ENCODE assay signal across 9 cellular contexts in the genomic region with DNA sequence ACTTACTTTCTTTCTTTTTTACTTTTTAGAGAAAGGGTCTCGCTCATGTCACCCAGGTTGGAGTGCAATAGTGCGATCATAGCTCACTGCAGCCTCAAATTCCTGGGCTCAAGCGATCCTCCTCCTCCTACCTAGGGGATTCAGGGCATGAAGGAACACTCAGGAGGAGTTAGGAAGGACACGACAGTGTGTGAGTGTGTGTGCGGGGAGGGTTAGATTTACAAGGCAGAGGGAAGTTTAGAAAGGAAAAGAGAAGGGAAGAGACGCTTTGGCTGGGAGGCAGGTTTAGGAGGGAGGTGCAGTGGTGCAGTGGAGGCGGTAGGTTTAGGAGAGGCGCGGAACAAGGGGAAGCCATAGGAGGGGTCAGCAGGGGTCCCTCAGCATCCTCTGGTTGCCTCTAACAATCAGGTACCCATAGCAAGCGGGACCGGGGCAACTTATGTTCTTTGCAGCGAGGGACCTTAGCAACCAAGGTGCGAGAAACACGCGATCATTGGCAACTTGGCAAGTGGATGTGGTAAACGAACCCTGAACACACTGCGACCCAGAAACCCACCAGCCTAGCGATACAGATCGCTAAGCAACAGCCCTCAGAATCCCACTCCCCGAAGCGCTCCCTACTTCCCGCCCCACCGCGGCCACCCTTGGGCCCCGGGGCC. TPM values are rescaled to one million over a fixed set of nuclear protein-coding genes. Genes with fewer than 3 reads are reported as not detected.
DNase-seq lines count a peak whose midpoint lies in the region; ATAC-seq, FAIRE-seq and TF ChIP-seq lines count a peak whose summit lies in the region.
"Had no signal": no experiment of that assay in that cellular context is flagged by ENCODE, and none has a peak within 500 bp of the region (broad histone marks: within the 10 kb centered on the region; RNA-seq: fewer than 3 reads in every experiment).

No MANE protein-coding gene starts in this region.

- no peak for TF ChIP-seq EP300 in GM12878 (IDR thresholded peaks at IDR 0.05; ENCODE audit: borderline replicate concordance in 1 of 2, control insufficient read depth in 1 of 2, low read depth in 2 of 2, low read length in 2 of 2)

- CTCF ChIA-PET in GM12878 (lab: Yijun Ruan, JAX), result interaction anchor here (0.6 kb wide), 1 partner anchor 35 kb away, joined by 3 read pairs; no protein-coding TSS in a partner anchor

- peaks cover 3% of the 10 kb centered on the region for H3K36me3 Mint-ChIP-seq in CD4-positive, CD25-positive, alpha-beta regulatory T cell

- no peaks in the 10 kb centered on the region for H4K20me1 ChIP-seq in GM12878 (ENCODE audit: control insufficient read depth, insufficient read depth)

- POLR2A ChIA-PET in GM12878 (lab: Charles Lee), result no interaction called here

- no peaks in the 10 kb centered on the region for H3K9me3 ChIP-seq in CD4-positive, CD25-positive, alpha-beta regulatory T cell (ENCODE audit: control insufficient read depth in 2 of 2, low read length in 2 of 2)
- no peaks in the 10 kb centered on the region; the same call in 2 of the 3 replicates for H3K9me3 ChIP-seq in GM12878 (replicated peaks; ENCODE audit: control insufficient read depth, insufficient read depth, low read length)

- in situ Hi-C loops in KBM-7 (cut with MboI; ENCODE audit: low pct_unique_long_range_greater_than_20kb, low sequenced_read_pairs), result no loop called here
- in situ Hi-C loops in GM12878 (cut with MboI), result no loop called here

- no peak for TF ChIP-seq CTCF in GM12878 (IDR thresholded peaks at IDR 0.05 in 2 of 3, conservative IDR thresholded peaks at IDR 0.05 in 1 of 3; ENCODE audit: control insufficient read depth in 2 of 3, extremely low read depth in 1 of 3, insufficient read depth in 1 of 3, low read depth in 3 of 3, low read length in 3 of 3)

- peaks cover 0 to 1% (median 0%) of the 10 kb centered on the region in 7 donors for H3K9me3 Mint-ChIP-seq in CD4-positive, CD25-positive, alpha-beta regulatory T cell

- no peak for TF ChIP-seq RAD21 in GM12878 (IDR thresholded peaks at IDR 0.05; ENCODE audit: insufficient read depth, low read depth, low read length)

- H3K4me1 ChIP-seq in CD4-positive, CD25-positive, alpha-beta regulatory T cell (ENCODE audit: control insufficient read depth, insufficient read depth, low read length, poor library complexity, severe bottlenecking), result peaks cover 32% of the 10 kb centered on the region
- peaks cover 5% of the 10 kb centered on the region for H3K4me1 ChIP-seq in GM12878 (ENCODE audit: control insufficient read depth, insufficient read depth, low read length)

- TSS peak; percentile 54 for BruUV-seq in GM12878 (replicated peaks; lab: Mats Ljungman, UMichigan)

- DNase-seq in CD4-positive, CD25-positive, alpha-beta regulatory T cell, result no peak
- DNase-seq in KBM-7, result peak; percentile 25
- no peak for DNase-seq in GM12878 (ENCODE audit: low read depth, low spot score)
- DNase-seq in substantia nigra (lab: John Stamatoyannopoulos, UW), result peak in 5 of 49 donors; percentile 15 to 63 (median 48)
- DNase-seq in AML-193 (lab: John Stamatoyannopoulos, UW), result no peak
- no peak for DNase-seq in DMS153 treated with DMSO at 0.1 percent for 48 hours (lab: John Stamatoyannopoulos, UW; ENCODE audit: unreplicated experiment)

- H3K4me3 ChIP-seq in CD4-positive, CD25-positive, alpha-beta regulatory T cell (ENCODE audit: low read depth, low read length), result peak overlapping the region; percentile 90
- peak overlapping the region; percentile 78 for H3K4me3 ChIP-seq in GM12878

- peak in 1 of 2 donors; percentile 0 for ATAC-seq in CD4-positive, CD25-positive, alpha-beta regulatory T cell (ENCODE audit: low read depth in 2 of 2)
- peak; percentile 4 for ATAC-seq in GM12878
- no peak for ATAC-seq in HG03108 (IDR thresholded peaks at IDR 0.05; ENCODE audit: unreplicated experiment)

- peaks cover 2% of the 10 kb centered on the region for H3K36me3 ChIP-seq in CD4-positive, CD25-positive, alpha-beta regulatory T cell (ENCODE audit: control insufficient read depth, insufficient read depth, low read length)
- H3K36me3 ChIP-seq in GM12878 (ENCODE audit: control insufficient read depth in 2 of 2, insufficient read depth in 2 of 2, low read length in 1 of 2), result no peaks in the 10 kb centered on the region

- RAD21 ChIA-PET in GM12878 (lab: Charles Lee; ENCODE audit: unreplicated experiment), result no interaction called here

- no peaks in the 10 kb centered on the region for H3K27me3 ChIP-seq in CD4-positive, CD25-positive, alpha-beta regulatory T cell (ENCODE audit: control insufficient read depth, insufficient read depth, low read length)
- no peaks in the 10 kb centered on the region for H3K27me3 ChIP-seq in GM12878 (replicated peaks in 1 of 2; ENCODE audit: control insufficient read depth in 2 of 2, insufficient read depth in 2 of 2, low read length in 1 of 2)
- H3K27me3 ChIP-seq in layer of hippocampus (ENCODE audit: control insufficient read depth, insufficient read depth, low read length), result no peaks in the 10 kb centered on the region

- peaks cover 22% of the 10 kb centered on the region for H3K79me2 ChIP-seq in GM12878 (ENCODE audit: control insufficient read depth, insufficient read depth, low read length)

- peak overlapping the region; percentile 93 for H2AFZ ChIP-seq in GM12878 (ENCODE audit: control insufficient read depth, low read depth, low read length)

- peak overlapping the region; percentile 98 for H3K4me2 ChIP-seq in GM12878 (ENCODE audit: control insufficient read depth, insufficient read depth)

- SMC1A ChIA-PET in GM12878 (lab: Charles Lee; ENCODE audit: uncharacterized antibody, unreplicated experiment), result no interaction called here

- 13% methylated on average over 25 of the region's 25 CpGs for WGBS in GM12878 (ENCODE audit: insufficient coverage, insufficient replicate concordance, low lambda C conversion rate, missing lambda C conversion rate)

- H3K27me3 Mint-ChIP-seq in CD4-positive, CD25-positive, alpha-beta regulatory T cell, result no peaks in the 10 kb centered on the region

- intact Hi-C loops in GM12878 (cut with micrococcal nuclease; ENCODE audit: unreplicated experiment), result loop anchor here (1.0 to 2.0 kb wide), 2 partner anchors 20 to 49 kb away; a partner anchor contains a TSS

- H3K4me3 Mint-ChIP-seq in CD4-positive, CD25-positive, alpha-beta regulatory T cell, result peak overlapping the region; percentile 91 to 99 (median 95)

- no peak for TF ChIP-seq POLR2A in GM12878 (IDR thresholded peaks at IDR 0.05; ENCODE audit: low read depth, low read length)

- H3K27ac Mint-ChIP-seq in CD4-positive, CD25-positive, alpha-beta regulatory T cell, result peak overlapping the region; percentile 93 to 99 (median 97)

- FAIRE-seq in GM12878 (lab: Jason Lieb, UNC), result no peak

- H3K4me1 Mint-ChIP-seq in CD4-positive, CD25-positive, alpha-beta regulatory T cell, result peaks cover 6 to 59% (median 29%) of the 10 kb centered on the region in 4 donors

- H3K9ac ChIP-seq in GM12878 (ENCODE audit: control insufficient read depth, insufficient read depth, low read length), result peak overlapping the region; percentile 75

- peak overlapping the region; percentile 99 for H3K27ac ChIP-seq in CD4-positive, CD25-positive, alpha-beta regulatory T cell (ENCODE audit: insufficient read depth, low read length, poor library complexity, severe bottlenecking)
- H3K27ac ChIP-seq in GM12878 (ENCODE audit: control insufficient read depth, insufficient read depth) (peak overlapping the region; percentile 57), layer of hippocampus (ENCODE audit: low read depth, low read length) (peak overlapping the region; percentile 94), substantia nigra (ENCODE audit: low read depth, low read length, poor library complexity, severe bottlenecking) (peak overlapping the region; percentile 99)

RNA-seq across cellular contexts. Expression of a gene that starts 0.5 kb away (rescaled TPM):
- total RNA-seq in CD4-positive, CD25-positive, alpha-beta regulatory T cell, result 78.4 TPM
- polyA plus RNA-seq in CD4-positive, CD25-positive, alpha-beta regulatory T cell, result 10 to 100 TPM; 33.8 to 52.0 (median 44.3) TPM
- total RNA-seq in GM12878 (2013; cell fraction: nucleolus; rRNA removed), result 29.3 and 37.0 TPM in 2 replicates
- 27.6 and 29.5 TPM in 2 replicates for total RNA-seq in GM12878 (2014; rRNA removed)
- 14.6 and 15.9 TPM in 2 replicates for total RNA-seq in GM12878 (2014; rRNA removed; fragmentation: Illumina TruSeq; extraction: Trizol)
- 22.4 and 22.9 TPM in 2 replicates for total RNA-seq in GM12878 (2021)
- polyA plus RNA-seq in GM12878 (2011; ENCODE audit: low read depth), result 12.6 TPM
- polyA plus RNA-seq in GM12878 (2011; rRNA removed), result 16.5 and 38.7 TPM in 2 replicates
- polyA plus RNA-seq in GM12878 (2011; cell fraction: cytosol; rRNA removed), result 38.0 and 39.8 TPM in 2 replicates
- 63.6 and 64.7 TPM in 2 replicates for polyA plus RNA-seq in GM12878 (2011; cell fraction: nucleus; rRNA removed)
- polyA plus RNA-seq in GM12878 (2012), result 24.6 and 26.6 TPM in 2 replicates
- polyA plus RNA-seq in GM12878 (2014; fragmentation: Illumina TruSeq; extraction: Trizol), result 16.3 and 25.4 TPM in 2 replicates
- polyA plus RNA-seq in GM12878 (2014; fragmentation: Nextera tagmentation; extraction: Ambion mirVana), result 1 to 10 TPM; 1.4 to 5.1 TPM
- 21.4 and 25.5 TPM in 2 replicates for polyA plus RNA-seq in GM12878 (2014; rRNA removed)
- 10 to 100 TPM; 25.6 to 27.5 TPM for polyA plus RNA-seq in GM12878 (2016; fragmentation: Nextera tagmentation; extraction: Ambion mirVana)
- polyA minus RNA-seq in GM12878 (2011; rRNA and poly(A)+ RNA removed), result 19.3 and 27.0 TPM in 2 replicates
- 7.1 and 10.3 TPM in 2 replicates for polyA minus RNA-seq in GM12878 (2011; cell fraction: cytosol; rRNA and poly(A)+ RNA removed)
- 14.6 and 19.6 TPM in 2 replicates for polyA minus RNA-seq in GM12878 (2011; cell fraction: nucleus; rRNA and poly(A)+ RNA removed)

RNA-seq across cellular contexts. Expression of a gene that starts 0.9 kb away (rescaled TPM):
- 57.7 TPM for total RNA-seq in CD4-positive, CD25-positive, alpha-beta regulatory T cell
- polyA plus RNA-seq in CD4-positive, CD25-positive, alpha-beta regulatory T cell, result 10 to 100 TPM in 3 of 4 donors, 1 to 10 TPM in 1; 9.0 to 18.9 (median 11.9) TPM
- total RNA-seq in GM12878 (2013; cell fraction: nucleolus; rRNA removed), result 5.3 and 5.4 TPM in 2 replicates
- 45.0 and 52.2 TPM in 2 replicates for total RNA-seq in GM12878 (2014; rRNA removed)
- total RNA-seq in GM12878 (2014; rRNA removed; fragmentation: Illumina TruSeq; extraction: Trizol), result 11.0 and 11.7 TPM in 2 replicates
- 47.6 and 54.6 TPM in 2 replicates for total RNA-seq in GM12878 (2021)
- polyA plus RNA-seq in GM12878 (2011; ENCODE audit: low read depth), result 7.9 TPM
- 12.4 and 25.7 TPM in 2 replicates for polyA plus RNA-seq in GM12878 (2011; rRNA removed)
- polyA plus RNA-seq in GM12878 (2011; cell fraction: cytosol; rRNA removed), result 39.6 and 60.6 TPM in 2 replicates
- 19.5 and 32.3 TPM in 2 replicates for polyA plus RNA-seq in GM12878 (2011; cell fraction: nucleus; rRNA removed)
- polyA plus RNA-seq in GM12878 (2012), result 25.0 and 28.6 TPM in 2 replicates
- 3.7 and 8.6 TPM in 2 replicates for polyA plus RNA-seq in GM12878 (2014; fragmentation: Illumina TruSeq; extraction: Trizol)
- polyA plus RNA-seq in GM12878 (2014; fragmentation: Nextera tagmentation; extraction: Ambion mirVana), result 1 to 10 TPM; 1.2 to 4.3 TPM
- polyA plus RNA-seq in GM12878 (2014; rRNA removed), result 60.9 and 74.0 TPM in 2 replicates
- polyA plus RNA-seq in GM12878 (2016; fragmentation: Nextera tagmentation; extraction: Ambion mirVana), result 10 to 100 TPM; 36.3 to 43.5 TPM
- 4.7 and 10.3 TPM in 2 replicates for polyA minus RNA-seq in GM12878 (2011; rRNA and poly(A)+ RNA removed)
- 7.4 and 8.5 TPM in 2 replicates for polyA minus RNA-seq in GM12878 (2011; cell fraction: cytosol; rRNA and poly(A)+ RNA removed)
- 2.5 and 3.3 TPM in 2 replicates for polyA minus RNA-seq in GM12878 (2011; cell fraction: nucleus; rRNA and poly(A)+ RNA removed)

RNA-seq across cellular contexts. Expression of a gene that starts 13.1 kb away (rescaled TPM):
- 0.91 TPM for total RNA-seq in CD4-positive, CD25-positive, alpha-beta regulatory T cell
- polyA plus RNA-seq in CD4-positive, CD25-positive, alpha-beta regulatory T cell, result not detected
- 1.2 TPM in 1 of 2 replicates, not detected in the other for total RNA-seq in GM12878 (2013; cell fraction: nucleolus; rRNA removed)
- total RNA-seq in GM12878 (2014; rRNA removed) (0.28 and 0.33 TPM in 2 replicates), GM12878 (2014; rRNA removed; fragmentation: Illumina TruSeq; extraction: Trizol) (0.27 and 0.37 TPM in 2 replicates), GM12878 (2021) (0.21 and 0.56 TPM in 2 replicates)
- polyA plus RNA-seq in GM12878 (2011; ENCODE audit: low read depth), result 0.39 TPM
- polyA plus RNA-seq in GM12878 (2011; rRNA removed) (0.13 and 0.23 TPM in 2 replicates), GM12878 (2014; fragmentation: Illumina TruSeq; extraction: Trizol) (0.62 TPM in 1 of 2 replicates, not detected in the other), GM12878 (2014; fragmentation: Nextera tagmentation; extraction: Ambion mirVana) (under 1 TPM; 0.26 TPM), GM12878 (2014; rRNA removed) (0.55 and 1.4 TPM in 2 replicates), GM12878 (2016; fragmentation: Nextera tagmentation; extraction: Ambion mirVana) (under 1 TPM; 0.19 to 0.59 TPM)
- polyA plus RNA-seq in GM12878 (2011; cell fraction: cytosol; rRNA removed), result 0.25 and 0.50 TPM in 2 replicates
- 2.4 and 3.5 TPM in 2 replicates for polyA plus RNA-seq in GM12878 (2011; cell fraction: nucleus; rRNA removed)
- polyA plus RNA-seq in GM12878 (2012), result 0.53 and 1.3 TPM in 2 replicates
- not detected in 2 replicates for polyA minus RNA-seq in GM12878 (2011; rRNA and poly(A)+ RNA removed)
- not detected in 2 replicates for polyA minus RNA-seq in GM12878 (2011; cell fraction: cytosol; rRNA and poly(A)+ RNA removed)
- not detected in 2 replicates for polyA minus RNA-seq in GM12878 (2011; cell fraction: nucleus; rRNA and poly(A)+ RNA removed)
- total RNA-seq: HT1080 had no signal

RNA-seq across cellular contexts. Expression of a gene that starts 20.8 kb away (rescaled TPM):
- 48.9 TPM for total RNA-seq in CD4-positive, CD25-positive, alpha-beta regulatory T cell
- polyA plus RNA-seq in CD4-positive, CD25-positive, alpha-beta regulatory T cell, result 10 to 100 TPM; 30.1 to 39.7 (median 36.5) TPM
- 42.0 and 48.1 TPM in 2 replicates for total RNA-seq in GM12878 (2013; cell fraction: nucleolus; rRNA removed)
- total RNA-seq in GM12878 (2014; rRNA removed), result 50.8 and 55.1 TPM in 2 replicates
- 35.6 and 37.8 TPM in 2 replicates for total RNA-seq in GM12878 (2014; rRNA removed; fragmentation: Illumina TruSeq; extraction: Trizol)
- total RNA-seq in GM12878 (2021), result 51.3 and 54.9 TPM in 2 replicates
- polyA plus RNA-seq in GM12878 (2011; ENCODE audit: low read depth), result 13.3 TPM
- 44.4 and 64.2 TPM in 2 replicates for polyA plus RNA-seq in GM12878 (2011; rRNA removed)
- 67.4 and 81.2 TPM in 2 replicates for polyA plus RNA-seq in GM12878 (2011; cell fraction: cytosol; rRNA removed)
- 88.4 and 106 TPM in 2 replicates for polyA plus RNA-seq in GM12878 (2011; cell fraction: nucleus; rRNA removed)
- 33.6 and 41.0 TPM in 2 replicates for polyA plus RNA-seq in GM12878 (2012)
- 29.7 and 36.4 TPM in 2 replicates for polyA plus RNA-seq in GM12878 (2014; fragmentation: Illumina TruSeq; extraction: Trizol)
- 10 to 100 TPM; 14.5 to 16.3 TPM for polyA plus RNA-seq in GM12878 (2014; fragmentation: Nextera tagmentation; extraction: Ambion mirVana)
- polyA plus RNA-seq in GM12878 (2014; rRNA removed), result 54.8 and 62.4 TPM in 2 replicates
- polyA plus RNA-seq in GM12878 (2016; fragmentation: Nextera tagmentation; extraction: Ambion mirVana), result 10 to 100 TPM; 46.3 to 48.9 TPM
- polyA minus RNA-seq in GM12878 (2011; rRNA and poly(A)+ RNA removed), result 30.0 and 57.5 TPM in 2 replicates
- polyA minus RNA-seq in GM12878 (2011; cell fraction: cytosol; rRNA and poly(A)+ RNA removed), result 15.6 and 23.4 TPM in 2 replicates
- polyA minus RNA-seq in GM12878 (2011; cell fraction: nucleus; rRNA and poly(A)+ RNA removed), result 32.0 and 54.9 TPM in 2 replicates

RNA-seq across cellular contexts. Expression of a gene that starts 31.6 kb away (rescaled TPM):
- total RNA-seq in CD4-positive, CD25-positive, alpha-beta regulatory T cell, result 16.1 TPM
- polyA plus RNA-seq in CD4-positive, CD25-positive, alpha-beta regulatory T cell, result 10 to 100 TPM; 13.1 to 15.6 (median 15.0) TPM
- 36.5 and 40.6 TPM in 2 replicates for total RNA-seq in GM12878 (2013; cell fraction: nucleolus; rRNA removed)
- total RNA-seq in GM12878 (2014; rRNA removed) (33.7 and 34.1 TPM in 2 replicates), GM12878 (2014; rRNA removed; fragmentation: Illumina TruSeq; extraction: Trizol) (18.5 and 21.4 TPM in 2 replicates), GM12878 (2021) (35.9 and 38.2 TPM in 2 replicates)
- polyA plus RNA-seq in GM12878 (2011; ENCODE audit: low read depth), result 15.0 TPM
- polyA plus RNA-seq in GM12878 (2011; rRNA removed) (9.1 and 20.9 TPM in 2 replicates), GM12878 (2014; fragmentation: Illumina TruSeq; extraction: Trizol) (7.3 and 19.0 TPM in 2 replicates), GM12878 (2014; fragmentation: Nextera tagmentation; extraction: Ambion mirVana) (1 to 10 TPM; 2.6 to 7.8 TPM), GM12878 (2014; rRNA removed) (50.3 and 77.8 TPM in 2 replicates), GM12878 (2016; fragmentation: Nextera tagmentation; extraction: Ambion mirVana) (10 to 100 TPM; 35.8 to 42.7 TPM)
- 24.2 and 40.9 TPM in 2 replicates for polyA plus RNA-seq in GM12878 (2011; cell fraction: cytosol; rRNA removed)
- polyA plus RNA-seq in GM12878 (2011; cell fraction: nucleus; rRNA removed), result 148 and 173 TPM in 2 replicates
- 23.8 and 28.3 TPM in 2 replicates for polyA plus RNA-seq in GM12878 (2012)
- 11.6 and 33.9 TPM in 2 replicates for polyA minus RNA-seq in GM12878 (2011; rRNA and poly(A)+ RNA removed)
- polyA minus RNA-seq in GM12878 (2011; cell fraction: cytosol; rRNA and poly(A)+ RNA removed), result 16.7 and 21.9 TPM in 2 replicates
- polyA minus RNA-seq in GM12878 (2011; cell fraction: nucleus; rRNA and poly(A)+ RNA removed), result 18.9 and 29.1 TPM in 2 replicates
